Comparison of ENCODE assay signal across 25 cellular contexts in genomic region chr3:149895807-149896206, GRCh38.
"Had no signal": no experiment of that assay in that cellular context is flagged by ENCODE, and none has a peak within 500 bp of the region (broad histone marks: within the 10 kb centered on the region; RNA-seq: fewer than 3 reads in every experiment).

No MANE protein-coding gene starts in this region.

- H3K4me1 ChIP-seq: neural progenitor cell, parathyroid adenoma, thyroid gland had no signal

- H3K9me3 ChIP-seq: left ventricle myocardium inferior, neutrophil, stomach, testis, thyroid gland, transverse colon, upper lobe of left lung had no signal

- H3K4me1 Mint-ChIP-seq: nephron progenitor cell, neural progenitor cell had no signal

- ATAC-seq: natural killer cell; right cardiac atrium; sciatic nerve; stimulated activated naive B cell treated with anti-CD40 and anti-IgM and Interleukin-4, amounts not matched to agents 10 μg/mL and 1 μg/mL and 100 μg/mL, for 72 hours; stimulated activated naive CD8-positive, alpha-beta T cell treated with anti-CD3 and anti-CD28 coated beads, Interleukin-15, Interleukin-2, amounts not matched to agents 100 U/mL and 50 U/mL, for 24 hours had no signal

- H3K27me3 ChIP-seq: neural progenitor cell, neutrophil, stomach, testis, thyroid gland, transverse colon, upper lobe of left lung had no signal

- DNase-seq: hippocampal formation; kidney; left ventricle myocardium inferior; naive B cell; natural killer cell; nephron progenitor cell; occipital lobe; right cardiac atrium; small intestine; stimulated activated CD4-positive, alpha-beta T cell treated with anti-CD3 and anti-CD28 coated beads, Interleukin-1b, Interleukin-23, amount 100 ng/mL, for 48 hours; stimulated activated CD4-positive, alpha-beta T cell treated with anti-CD3 and anti-CD28 coated beads, Interleukin-2, amount 100 ng/mL, for 48 hours; stimulated activated CD4-positive, alpha-beta T cell treated with anti-CD3 and anti-CD28 coated beads, Interleukin-4, amount 100 ng/mL, for 4 hours; stimulated activated naive B cell treated with anti-CD40 and anti-IgM and Interleukin-4, amounts not matched to agents 10 μg/mL and 1 μg/mL and 100 μg/mL, for 72 hours; stimulated activated naive CD8-positive, alpha-beta T cell treated with anti-CD3 and anti-CD28 coated beads, Interleukin-15, Interleukin-2, amounts not matched to agents 100 U/mL and 50 U/mL, for 24 hours; stomach; testis; thyroid gland; transverse colon; upper lobe of left lung had no signal

- H3K4me3 Mint-ChIP-seq: mesothelial cell of epicardium; naive B cell; natural killer cell; nephron progenitor cell; neural progenitor cell; stimulated activated naive B cell treated with anti-CD40 and anti-IgM and Interleukin-4, amounts not matched to agents 10 μg/mL and 1 μg/mL and 100 μg/mL, for 72 hours had no signal

- H3K9me3 Mint-ChIP-seq: mesothelial cell of epicardium; naive B cell; natural killer cell; nephron progenitor cell; neural progenitor cell; stimulated activated naive B cell treated with anti-CD40 and anti-IgM and Interleukin-4, amounts not matched to agents 10 μg/mL and 1 μg/mL and 100 μg/mL, for 72 hours had no signal

- H3K36me3 ChIP-seq: neural progenitor cell, thyroid gland had no signal

- H3K36me3 Mint-ChIP-seq: natural killer cell, neural progenitor cell had no signal

- H3K4me3 ChIP-seq: left ventricle myocardium inferior, lung, neural progenitor cell, stomach, testis, thyroid gland, transverse colon, upper lobe of left lung had no signal

- H3K27me3 Mint-ChIP-seq: naive B cell; stimulated activated naive B cell treated with anti-CD40 and anti-IgM and Interleukin-4, amounts not matched to agents 10 μg/mL and 1 μg/mL and 100 μg/mL, for 72 hours had no signal

- H3K27ac ChIP-seq: neural progenitor cell, neutrophil, parathyroid adenoma, stomach, testis, thyroid gland, transverse colon, upper lobe of left lung had no signal

- H3K27ac Mint-ChIP-seq: mesothelial cell of epicardium; natural killer cell; nephron progenitor cell; neural progenitor cell; stimulated activated naive B cell treated with anti-CD40 and anti-IgM and Interleukin-4, amounts not matched to agents 10 μg/mL and 1 μg/mL and 100 μg/mL, for 72 hours had no signal
